In genomic region chr1:46285730-46286477, GRCh38 we compare ENCODE assay signal across 12 cellular contexts. TPM values are rescaled to one million over a fixed set of nuclear protein-coding genes. Genes with fewer than 3 reads are reported as not detected.
A peak's percentile ranks its signal among the peaks of the same experiment; 100 is the strongest.
DNase-seq lines count a peak whose midpoint lies in the region; ATAC-seq lines count a peak whose summit lies in the region.
"Had no signal": no experiment of that assay in that cellular context is flagged by ENCODE, and none has a peak within 500 bp of the region (broad histone marks: within the 10 kb centered on the region; RNA-seq: fewer than 3 reads in every experiment).

No MANE protein-coding gene starts in this region.

- no peaks in the 10 kb centered on the region for H3K27me3 Mint-ChIP-seq in naive thymus-derived CD4-positive, alpha-beta T cell

- intact Hi-C loops in naive thymus-derived CD4-positive, alpha-beta T cell (cut with micrococcal nuclease), result loop anchor here (1.0 to 10.0 kb wide), 3 partner anchors 17 to 62 kb away; partner anchors contain the start of genes LRRC41 (in 1 of the 2), NSUN4 (in 1 of the 2) and UQCRH (in 1 of the 2)

- H3K4me3 ChIP-seq in naive thymus-derived CD4-positive, alpha-beta T cell (ENCODE audit: low read length), result no peak overlapping the region
- H3K4me3 ChIP-seq: dorsolateral prefrontal cortex, lower lobe of right lung had no signal

- no peak overlapping the region for H3K27ac ChIP-seq in naive thymus-derived CD4-positive, alpha-beta T cell (ENCODE audit: low read depth, low read length)
- H3K27ac ChIP-seq: lower lobe of right lung had no signal

- H3K4me3 Mint-ChIP-seq in naive thymus-derived CD4-positive, alpha-beta T cell, result no peak overlapping the region

- H3K4me1 ChIP-seq in naive thymus-derived CD4-positive, alpha-beta T cell (ENCODE audit: control insufficient read depth in 2 of 2, insufficient read depth in 2 of 2, low read length in 2 of 2), result no peaks in the 10 kb centered on the region

- DNase-seq in DMS 273 (lab: John Stamatoyannopoulos, UW; ENCODE audit: unreplicated experiment) (peak; percentile 96), NCI-H2107 (lab: John Stamatoyannopoulos, UW) (peak; percentile 95), activated T-cell treated with anti-CD3 and anti-CD28 coated beads for 48 hours (ENCODE audit: low read depth) (peak; percentile 27), GM19240 (ENCODE audit: insufficient read length, low spot score) (no peak), NCI-H69 (lab: John Stamatoyannopoulos, UW) (no peak)
- peak in 5 of 9 donors; percentile 3 to 38 (median 19) for DNase-seq in naive thymus-derived CD4-positive, alpha-beta T cell
- DNase-seq: DMS153, lower lobe of right lung, MM.1S had no signal

- H3K9me3 ChIP-seq in naive thymus-derived CD4-positive, alpha-beta T cell (ENCODE audit: control insufficient read depth in 2 of 3, low read length in 3 of 3), result no peaks in the 10 kb centered on the region
- H3K9me3 ChIP-seq: lower lobe of right lung had no signal

- CTCF ChIA-PET in naive thymus-derived CD4-positive, alpha-beta T cell (lab: Charles Lee), result interaction anchor here (1.1 kb wide), 1 partner anchor 62 kb away, joined by 3 read pairs; no protein-coding TSS in a partner anchor

- H3K9me3 Mint-ChIP-seq in naive thymus-derived CD4-positive, alpha-beta T cell, result no peaks in the 10 kb centered on the region

- peaks cover 0 to 33% (median 4%) of the 10 kb centered on the region in 3 experiments for H3K36me3 ChIP-seq in naive thymus-derived CD4-positive, alpha-beta T cell (ENCODE audit: control insufficient read depth in 2 of 3, insufficient read depth in 3 of 3, low read length in 3 of 3)

- peak; percentile 26 for ATAC-seq in naive thymus-derived CD4-positive, alpha-beta T cell
- ATAC-seq in GM21360 (IDR thresholded peaks at IDR 0.05; ENCODE audit: unreplicated experiment) (no peak), HG02885 (IDR thresholded peaks at IDR 0.05; ENCODE audit: poor library complexity, unreplicated experiment) (no peak)
- ATAC-seq: lower lobe of right lung had no signal

- peaks cover 4 to 33% (median 9%) of the 10 kb centered on the region in 5 donors for H3K36me3 Mint-ChIP-seq in naive thymus-derived CD4-positive, alpha-beta T cell

- POLR2A ChIA-PET in naive thymus-derived CD4-positive, alpha-beta T cell (lab: Charles Lee), result no interaction called here

- peak overlapping the region in 5 of 9 donors; percentile 23 to 58 (median 56) for H3K27ac Mint-ChIP-seq in naive thymus-derived CD4-positive, alpha-beta T cell

- no peaks in the 10 kb centered on the region for H3K27me3 ChIP-seq in naive thymus-derived CD4-positive, alpha-beta T cell (ENCODE audit: control insufficient read depth in 2 of 2, insufficient read depth in 2 of 2, low read length in 2 of 2)
- H3K27me3 ChIP-seq: dorsolateral prefrontal cortex had no signal

- H3K4me1 Mint-ChIP-seq in naive thymus-derived CD4-positive, alpha-beta T cell, result peaks cover 4 to 36% (median 16%) of the 10 kb centered on the region in 7 donors

RNA-seq across cellular contexts. Expression of gene LRRC41, which starts 17.5 kb away (rescaled TPM):
- 10 to 100 TPM; 34.4 to 50.5 (median 37.2) TPM for total RNA-seq in naive thymus-derived CD4-positive, alpha-beta T cell
- polyA plus RNA-seq in naive thymus-derived CD4-positive, alpha-beta T cell, result 10 to 100 TPM; 52.0 to 63.4 TPM

RNA-seq across cellular contexts. Expression of gene UQCRH, which starts 17.6 kb away (rescaled TPM):
- total RNA-seq in naive thymus-derived CD4-positive, alpha-beta T cell, result 100 to 1,000 TPM; 107 to 260 (median 127) TPM
- polyA plus RNA-seq in naive thymus-derived CD4-positive, alpha-beta T cell, result 100 to 1,000 TPM; 303 to 332 TPM

RNA-seq across cellular contexts. Expression of gene RAD54L, which starts 38.3 kb away (rescaled TPM):
- 10 to 100 TPM in 1 of 5 experiments, 1 to 10 TPM in 3, under 1 TPM in 1; 0.94 to 31.9 (median 2.1) TPM for total RNA-seq in naive thymus-derived CD4-positive, alpha-beta T cell
- 1 to 10 TPM in 1 of 2 donors, not detected in 1; 1.2 TPM for polyA plus RNA-seq in naive thymus-derived CD4-positive, alpha-beta T cell

RNA-seq across cellular contexts. Expression of gene NSUN4, which starts 54.7 kb away (rescaled TPM):
- 10 to 100 TPM; 27.1 to 30.7 (median 29.0) TPM for total RNA-seq in naive thymus-derived CD4-positive, alpha-beta T cell
- 10 to 100 TPM; 10.2 to 17.3 TPM for polyA plus RNA-seq in naive thymus-derived CD4-positive, alpha-beta T cell

Comparison
In these comparisons a context has a peak if more than half of its experiments do, and no peak if none do; other contexts are left out.
1. DNase-seq: peak in DMS 273 (single experiment), NCI-H2107 (single experiment), activated T-cell treated with anti-CD3 and anti-CD28 coated beads for 48 hours (single experiment) and naive thymus-derived CD4-positive, alpha-beta T cell (5 of 9); none in GM19240 (single experiment) and NCI-H69 (single experiment).